ENCODE assay signal across 1 cellular context in the genomic region with DNA sequence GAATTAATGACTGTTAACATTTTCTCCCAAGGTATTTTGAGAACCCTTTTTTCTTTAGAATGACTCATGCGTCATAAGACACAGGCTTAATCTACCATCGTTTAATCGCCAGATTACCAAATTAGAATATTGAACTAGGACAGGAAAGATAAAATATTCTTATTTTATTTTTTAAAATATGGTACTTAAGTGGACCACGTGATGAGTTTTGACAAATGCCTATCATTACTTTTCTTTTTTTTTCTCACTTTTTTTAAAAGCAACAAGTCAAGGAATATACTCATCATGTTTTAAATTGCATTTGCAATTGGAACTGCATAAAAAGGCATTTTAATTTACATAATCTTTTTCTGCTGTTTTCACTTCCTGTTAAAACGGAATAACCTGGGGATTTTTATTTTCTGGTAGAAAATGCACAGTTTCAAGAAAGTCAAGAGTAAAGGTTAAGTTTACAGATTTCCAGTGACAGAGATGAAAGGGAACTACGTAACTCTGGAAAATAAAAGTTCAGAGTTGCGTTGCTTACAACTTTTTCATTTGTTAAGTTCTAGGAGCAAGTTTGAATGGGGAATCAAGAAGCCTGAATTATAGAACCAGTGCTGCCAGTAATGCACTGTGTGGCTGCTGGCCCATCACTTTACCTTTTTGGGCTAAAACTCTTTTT.
TF ChIP-seq lines count a peak whose summit lies in the region.

No MANE protein-coding gene starts in this region.

TF ChIP-seq in K562, 482 proteins besides CTCF, POLR2A, EP300 and RAD21:
- TF ChIP-seq, protein P1, sequence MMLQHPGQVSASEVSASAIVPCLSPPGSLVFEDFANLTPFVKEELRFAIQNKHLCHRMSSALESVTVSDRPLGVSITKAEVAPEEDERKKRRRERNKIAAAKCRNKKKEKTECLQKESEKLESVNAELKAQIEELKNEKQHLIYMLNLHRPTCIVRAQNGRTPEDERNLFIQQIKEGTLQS (IDR thresholded peaks at IDR 0.05) = peak; percentile 46
- TF ChIP-seq, protein P1 (CRISPR knock-in tag; conservative IDR thresholded peaks at IDR 0.05) = no peak
- TF ChIP-seq RNF2 (IDR thresholded peaks at IDR 0.05) = no peak
- TF ChIP-seq, protein P2, sequence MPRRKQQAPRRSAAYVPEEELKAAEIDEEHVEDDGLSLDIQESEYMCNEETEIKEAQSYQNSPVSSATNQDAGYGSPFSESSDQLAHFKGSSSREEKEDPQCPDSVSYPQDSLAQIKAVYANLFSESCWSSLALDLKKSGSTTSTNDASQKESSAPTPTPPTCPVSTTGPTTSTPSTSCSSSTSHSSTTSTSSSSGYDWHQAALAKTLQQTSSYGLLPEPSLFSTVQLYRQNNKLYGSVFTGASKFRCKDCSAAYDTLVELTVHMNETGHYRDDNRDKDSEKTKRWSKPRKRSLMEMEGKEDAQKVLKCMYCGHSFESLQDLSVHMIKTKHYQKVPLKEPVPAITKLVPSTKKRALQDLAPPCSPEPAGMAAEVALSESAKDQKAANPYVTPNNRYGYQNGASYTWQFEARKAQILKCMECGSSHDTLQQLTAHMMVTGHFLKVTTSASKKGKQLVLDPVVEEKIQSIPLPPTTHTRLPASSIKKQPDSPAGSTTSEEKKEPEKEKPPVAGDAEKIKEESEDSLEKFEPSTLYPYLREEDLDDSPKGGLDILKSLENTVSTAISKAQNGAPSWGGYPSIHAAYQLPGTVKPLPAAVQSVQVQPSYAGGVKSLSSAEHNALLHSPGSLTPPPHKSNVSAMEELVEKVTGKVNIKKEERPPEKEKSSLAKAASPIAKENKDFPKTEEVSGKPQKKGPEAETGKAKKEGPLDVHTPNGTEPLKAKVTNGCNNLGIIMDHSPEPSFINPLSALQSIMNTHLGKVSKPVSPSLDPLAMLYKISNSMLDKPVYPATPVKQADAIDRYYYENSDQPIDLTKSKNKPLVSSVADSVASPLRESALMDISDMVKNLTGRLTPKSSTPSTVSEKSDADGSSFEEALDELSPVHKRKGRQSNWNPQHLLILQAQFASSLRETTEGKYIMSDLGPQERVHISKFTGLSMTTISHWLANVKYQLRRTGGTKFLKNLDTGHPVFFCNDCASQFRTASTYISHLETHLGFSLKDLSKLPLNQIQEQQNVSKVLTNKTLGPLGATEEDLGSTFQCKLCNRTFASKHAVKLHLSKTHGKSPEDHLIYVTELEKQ (CRISPR knock-in tag; IDR thresholded peaks at IDR 0.05) = no peak
- no peak for TF ChIP-seq CTBP1 (IDR thresholded peaks at IDR 0.05; ENCODE audit: borderline replicate concordance)
- 0 out of 2 replicates have a peak, but pooled peaks have one; percentile 12 for TF ChIP-seq ZNF384 (IDR thresholded peaks at IDR 0.05; ENCODE audit: low read depth, low read length)
- no peak for TF ChIP-seq PCBP1 (IDR thresholded peaks at IDR 0.05; ENCODE audit: low read depth, low read length, poor library complexity, severe bottlenecking)
- TF ChIP-seq, protein P3, sequence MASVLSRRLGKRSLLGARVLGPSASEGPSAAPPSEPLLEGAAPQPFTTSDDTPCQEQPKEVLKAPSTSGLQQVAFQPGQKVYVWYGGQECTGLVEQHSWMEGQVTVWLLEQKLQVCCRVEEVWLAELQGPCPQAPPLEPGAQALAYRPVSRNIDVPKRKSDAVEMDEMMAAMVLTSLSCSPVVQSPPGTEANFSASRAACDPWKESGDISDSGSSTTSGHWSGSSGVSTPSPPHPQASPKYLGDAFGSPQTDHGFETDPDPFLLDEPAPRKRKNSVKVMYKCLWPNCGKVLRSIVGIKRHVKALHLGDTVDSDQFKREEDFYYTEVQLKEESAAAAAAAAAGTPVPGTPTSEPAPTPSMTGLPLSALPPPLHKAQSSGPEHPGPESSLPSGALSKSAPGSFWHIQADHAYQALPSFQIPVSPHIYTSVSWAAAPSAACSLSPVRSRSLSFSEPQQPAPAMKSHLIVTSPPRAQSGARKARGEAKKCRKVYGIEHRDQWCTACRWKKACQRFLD (CRISPR knock-in tag; IDR thresholded peaks at IDR 0.05) = 0 out of 2 replicates have a peak, but pooled peaks have one; percentile 49
- peak; percentile 47; the same call in 1 of the 2 replicates for TF ChIP-seq JUND (IDR thresholded peaks at IDR 0.05; ENCODE audit: borderline replicate concordance, low read depth, low read length)
- no peak for TF ChIP-seq JUND (tag; IDR thresholded peaks at IDR 0.05; ENCODE audit: borderline replicate concordance, low read depth, low read length)
- peak; percentile 34; the same call in 1 of the 2 replicates for TF ChIP-seq RAD51 (IDR thresholded peaks at IDR 0.05; ENCODE audit: borderline replicate concordance, low read depth)
- no peak for TF ChIP-seq ZNF232 (CRISPR knock-in tag; IDR thresholded peaks at IDR 0.05)
- TF ChIP-seq, protein P4, sequence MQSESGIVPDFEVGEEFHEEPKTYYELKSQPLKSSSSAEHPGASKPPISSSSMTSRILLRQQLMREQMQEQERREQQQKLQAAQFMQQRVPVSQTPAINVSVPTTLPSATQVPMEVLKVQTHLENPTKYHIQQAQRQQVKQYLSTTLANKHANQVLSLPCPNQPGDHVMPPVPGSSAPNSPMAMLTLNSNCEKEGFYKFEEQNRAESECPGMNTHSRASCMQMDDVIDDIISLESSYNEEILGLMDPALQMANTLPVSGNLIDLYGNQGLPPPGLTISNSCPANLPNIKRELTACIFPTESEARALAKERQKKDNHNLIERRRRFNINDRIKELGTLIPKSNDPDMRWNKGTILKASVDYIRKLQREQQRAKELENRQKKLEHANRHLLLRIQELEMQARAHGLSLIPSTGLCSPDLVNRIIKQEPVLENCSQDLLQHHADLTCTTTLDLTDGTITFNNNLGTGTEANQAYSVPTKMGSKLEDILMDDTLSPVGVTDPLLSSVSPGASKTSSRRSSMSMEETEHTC (IDR thresholded peaks at IDR 0.05) = 0 out of 2 replicates have a peak, but pooled peaks have one; percentile 41
- TF ChIP-seq HMG20A (CRISPR knock-in tag; conservative IDR thresholded peaks at IDR 0.05) = no peak
- TF ChIP-seq ZNF12 (CRISPR knock-in tag; IDR thresholded peaks at IDR 0.05) = no peak
- TF ChIP-seq ZNF121 (CRISPR knock-in tag; conservative IDR thresholded peaks at IDR 0.05) = no peak
- no peak for TF ChIP-seq MXI1 (IDR thresholded peaks at IDR 0.05; ENCODE audit: low read depth, low read length)
- TF ChIP-seq, protein P5, sequence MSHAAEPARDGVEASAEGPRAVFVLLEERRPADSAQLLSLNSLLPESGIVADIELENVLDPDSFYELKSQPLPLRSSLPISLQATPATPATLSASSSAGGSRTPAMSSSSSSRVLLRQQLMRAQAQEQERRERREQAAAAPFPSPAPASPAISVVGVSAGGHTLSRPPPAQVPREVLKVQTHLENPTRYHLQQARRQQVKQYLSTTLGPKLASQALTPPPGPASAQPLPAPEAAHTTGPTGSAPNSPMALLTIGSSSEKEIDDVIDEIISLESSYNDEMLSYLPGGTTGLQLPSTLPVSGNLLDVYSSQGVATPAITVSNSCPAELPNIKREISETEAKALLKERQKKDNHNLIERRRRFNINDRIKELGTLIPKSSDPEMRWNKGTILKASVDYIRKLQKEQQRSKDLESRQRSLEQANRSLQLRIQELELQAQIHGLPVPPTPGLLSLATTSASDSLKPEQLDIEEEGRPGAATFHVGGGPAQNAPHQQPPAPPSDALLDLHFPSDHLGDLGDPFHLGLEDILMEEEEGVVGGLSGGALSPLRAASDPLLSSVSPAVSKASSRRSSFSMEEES (CRISPR knock-in tag; IDR thresholded peaks at IDR 0.05) = peak; percentile 60
TF ChIP-seq in K562: peak in this region for 7.
